15 cellular contexts compared by ENCODE assay signal in genomic region chr11:20243974-20244373, GRCh38.
A peak's percentile ranks its signal among the peaks of the same experiment; 100 is the strongest.
DNase-seq lines count a peak whose midpoint lies in the region; ATAC-seq, FAIRE-seq and TF ChIP-seq lines count a peak whose summit lies in the region.
"Had no signal": no experiment of that assay in that cellular context is flagged by ENCODE, and none has a peak within 500 bp of the region (broad histone marks: within the 10 kb centered on the region; RNA-seq: fewer than 3 reads in every experiment).

No MANE protein-coding gene starts in this region.

- TF ChIP-seq CTCF in MCF 10A (IDR thresholded peaks at IDR 0.05; ENCODE audit: unreplicated experiment) = peak; percentile 30
- TF ChIP-seq CTCF in breast epithelium (IDR thresholded peaks at IDR 0.05) = no peak
- peak; percentile 72 for TF ChIP-seq CTCF in OCI-LY3 (IDR thresholded peaks at IDR 0.05; ENCODE audit: low read depth, low read length)
- TF ChIP-seq CTCF in endothelial cell of umbilical vein (IDR thresholded peaks at IDR 0.05; ENCODE audit: extremely low read depth in 1 of 2, insufficient read depth in 1 of 2, low read depth in 1 of 2, low read length in 2 of 2) = peak; percentile 6 to 7

- H3K79me2 ChIP-seq in OCI-LY3 (ENCODE audit: low read length) (no peaks in the 10 kb centered on the region), endothelial cell of umbilical vein (ENCODE audit: control insufficient read depth, insufficient read depth, low read length) (no peaks in the 10 kb centered on the region)

- DNase-seq in MCF 10A (ENCODE audit: unreplicated experiment) (peak; percentile 16), breast epithelium (ENCODE audit: low spot score in 2 of 2) (no peak), endothelial cell of umbilical vein (ENCODE audit: low read depth, low spot score) (no peak), G401 (ENCODE audit: low spot score) (no peak), NCI-H146 (lab: John Stamatoyannopoulos, UW) (no peak), NCI-H748 treated with DMSO at 0.1 percent for 48 hours (lab: John Stamatoyannopoulos, UW) (no peak)
- DNase-seq: body of pancreas, esophagus squamous epithelium, IMR-90, Right ventricle myocardium superior, sigmoid colon had no signal

- no peak for FAIRE-seq in endothelial cell of umbilical vein (lab: Jason Lieb, UNC)
- FAIRE-seq: H54 had no signal

- H4K20me1 ChIP-seq in OCI-LY3 (ENCODE audit: insufficient read depth, low read length) (no peaks in the 10 kb centered on the region), endothelial cell of umbilical vein (replicated peaks; ENCODE audit: control insufficient read depth, extremely low read depth, insufficient read depth, low read length) (no peaks in the 10 kb centered on the region)
- H4K20me1 ChIP-seq: BLaER1 treated with 17β-estradiol and CSF1 and Interleukin-3, amounts not matched to agents 10 nM and 100 nM had no signal

- H3K4me1 Mint-ChIP-seq in MCF 10A (ENCODE audit: insufficient read depth, unreplicated experiment) = no peaks in the 10 kb centered on the region

- TF ChIP-seq POLR2A in breast epithelium (IDR thresholded peaks at IDR 0.05) = no peak
- TF ChIP-seq POLR2A in endothelial cell of umbilical vein (IDR thresholded peaks at IDR 0.05; ENCODE audit: low read depth, low read length) = no peak

- no peak overlapping the region for H3K27ac Mint-ChIP-seq in MCF 10A (ENCODE audit: low read depth, unreplicated experiment)

- intact Hi-C loops in MCF 10A (cut with micrococcal nuclease) (loop anchor here (2.0 to 5.0 kb wide), 2 partner anchors 111 to 368 kb away; no protein-coding TSS in a partner anchor), breast epithelium (cut with DNase I; ENCODE audit: low total_unique reads) (loop anchor here (1.0 kb wide), 1 partner anchor 21 kb away; no protein-coding TSS in a partner anchor), endothelial cell of umbilical vein (cut with micrococcal nuclease) (loop anchor here (1.0 kb wide), 1 partner anchor 111 kb away; no protein-coding TSS in a partner anchor)

- H3K9ac ChIP-seq in OCI-LY3 (ENCODE audit: low read length) (no peak overlapping the region), endothelial cell of umbilical vein (replicated peaks; ENCODE audit: extremely low read depth, insufficient read depth, low read length) (no peak overlapping the region)
- H3K9ac ChIP-seq: BLaER1 treated with 17β-estradiol and CSF1 and Interleukin-3, amounts not matched to agents 10 nM and 100 nM had no signal

- H3K9me3 ChIP-seq in breast epithelium (peaks cover 0 to 17% of the 10 kb centered on the region in 2 donors), OCI-LY3 (ENCODE audit: insufficient read depth, low read length) (no peaks in the 10 kb centered on the region), endothelial cell of umbilical vein (replicated peaks; ENCODE audit: control insufficient read depth, insufficient read depth, low read length) (no peaks in the 10 kb centered on the region)
- H3K9me3 ChIP-seq: body of pancreas, esophagus squamous epithelium, sigmoid colon had no signal

- H3K4me3 ChIP-seq in breast epithelium (no peak overlapping the region), OCI-LY3 (ENCODE audit: low read length) (no peak overlapping the region), endothelial cell of umbilical vein (replicated peaks in 1 of 3; ENCODE audit: insufficient read depth in 1 of 3, low read depth in 1 of 3, low read length in 3 of 3) (no peak overlapping the region)
- H3K4me3 ChIP-seq: BLaER1 treated with 17β-estradiol and CSF1 and Interleukin-3, amounts not matched to agents 10 nM and 100 nM; body of pancreas; esophagus squamous epithelium; sigmoid colon had no signal

- H3K36me3 Mint-ChIP-seq in MCF 10A (ENCODE audit: insufficient read depth, unreplicated experiment) = no peaks in the 10 kb centered on the region

- H3K4me1 ChIP-seq in breast epithelium = no peaks in the 10 kb centered on the region
- H3K4me1 ChIP-seq in OCI-LY3 (ENCODE audit: low read length) = no peaks in the 10 kb centered on the region
- no peaks in the 10 kb centered on the region for H3K4me1 ChIP-seq in endothelial cell of umbilical vein (ENCODE audit: control insufficient read depth, extremely low read depth, insufficient read depth, low read length)
- H3K4me1 ChIP-seq: BLaER1 treated with 17β-estradiol and CSF1 and Interleukin-3, amounts not matched to agents 10 nM and 100 nM; body of pancreas; esophagus squamous epithelium; sigmoid colon had no signal

- POLR2A ChIA-PET in MCF 10A (lab: Yijun Ruan, JAX) = interaction anchor here (0.8 kb wide), 1 partner anchor 12 kb away, joined by 5 read pairs; no protein-coding TSS in a partner anchor
- POLR2A ChIA-PET in endothelial cell of umbilical vein (lab: Charles Lee) = no interaction called here

- no peaks in the 10 kb centered on the region for H3K27me3 ChIP-seq in breast epithelium
- peaks cover 29% of the 10 kb centered on the region for H3K27me3 ChIP-seq in OCI-LY3 (ENCODE audit: low read depth, low read length)
- peaks cover 15 to 32% of the 10 kb centered on the region in 2 experiments for H3K27me3 ChIP-seq in endothelial cell of umbilical vein (ENCODE audit: control insufficient read depth in 2 of 2, insufficient read depth in 2 of 2, low read length in 2 of 2)
- H3K27me3 ChIP-seq: BLaER1 treated with 17β-estradiol and CSF1 and Interleukin-3, amounts not matched to agents 10 nM and 100 nM; body of pancreas; sigmoid colon had no signal

- H3K36me3 ChIP-seq in breast epithelium = no peaks in the 10 kb centered on the region
- H3K36me3 ChIP-seq in OCI-LY3 (replicated peaks; ENCODE audit: low read depth, low read length) = no peaks in the 10 kb centered on the region
- no peaks in the 10 kb centered on the region for H3K36me3 ChIP-seq in endothelial cell of umbilical vein (ENCODE audit: control insufficient read depth in 2 of 2, extremely low read depth in 1 of 2, insufficient read depth in 2 of 2, low read length in 2 of 2)
- H3K36me3 ChIP-seq: BLaER1 treated with 17β-estradiol and CSF1 and Interleukin-3, amounts not matched to agents 10 nM and 100 nM; esophagus squamous epithelium; sigmoid colon had no signal

- no peaks in the 10 kb centered on the region for H3K9me1 ChIP-seq in endothelial cell of umbilical vein (replicated peaks; ENCODE audit: control insufficient read depth, extremely low read depth, insufficient read depth, low read length)

- H3K4me3 Mint-ChIP-seq in MCF 10A (ENCODE audit: unreplicated experiment) = no peak overlapping the region

- no peak overlapping the region for H3K27ac ChIP-seq in breast epithelium
- H3K27ac ChIP-seq in OCI-LY3 (ENCODE audit: low read length) = no peak overlapping the region
- no peak overlapping the region for H3K27ac ChIP-seq in endothelial cell of umbilical vein (ENCODE audit: insufficient read depth, low read depth, low read length)
- H3K27ac ChIP-seq: BLaER1 treated with 17β-estradiol and CSF1 and Interleukin-3, amounts not matched to agents 10 nM and 100 nM; body of pancreas; esophagus squamous epithelium; sigmoid colon had no signal

- peaks cover 80% of the 10 kb centered on the region for H3K27me3 Mint-ChIP-seq in MCF 10A (ENCODE audit: insufficient read depth, unreplicated experiment)

- dilution Hi-C loops in endothelial cell of umbilical vein (cut with MboI; ENCODE audit: extremely low pct_ligation_motif_present, low sequenced_read_pairs) = no loop called here

- no peak overlapping the region for H2AFZ ChIP-seq in OCI-LY3 (ENCODE audit: low read depth, low read length)
- H2AFZ ChIP-seq in endothelial cell of umbilical vein (ENCODE audit: low read depth, low read length) = no peak overlapping the region

- peaks cover 8% of the 10 kb centered on the region for H3K9me3 Mint-ChIP-seq in MCF 10A (ENCODE audit: unreplicated experiment)

- in situ Hi-C loops in G401 (cut with HindIII; ENCODE audit: low sequenced_read_pairs) = no loop called here

- no peak overlapping the region for H3K4me2 ChIP-seq in OCI-LY3 (ENCODE audit: low read length)
- H3K4me2 ChIP-seq in endothelial cell of umbilical vein (ENCODE audit: insufficient read depth, low read length) = no peak overlapping the region
- H3K4me2 ChIP-seq: BLaER1 treated with 17β-estradiol and CSF1 and Interleukin-3, amounts not matched to agents 10 nM and 100 nM had no signal

- ATAC-seq in GM21619 (IDR thresholded peaks at IDR 0.05; ENCODE audit: unreplicated experiment) = no peak
- ATAC-seq: body of pancreas had no signal

- CTCF ChIA-PET in MCF 10A (lab: Yijun Ruan, JAX) = interaction anchor here (0.6 to 1.7 kb wide), 11 partner anchors 12 to 371 kb away, joined by 3 to 7 read pairs (median 3); no protein-coding TSS in a partner anchor
- CTCF ChIA-PET in endothelial cell of umbilical vein (lab: Charles Lee) = no interaction called here

- BruUV-seq in MCF 10A (replicated peaks; lab: Mats Ljungman, UMichigan) = no TSS peak
- no TSS peak for BruUV-seq in endothelial cell of umbilical vein (replicated peaks; lab: Mats Ljungman, UMichigan)

TF ChIP-seq in endothelial cell of umbilical vein, 7 proteins besides CTCF, POLR2A, EP300 and RAD21:
- TF ChIP-seq, protein P1, sequence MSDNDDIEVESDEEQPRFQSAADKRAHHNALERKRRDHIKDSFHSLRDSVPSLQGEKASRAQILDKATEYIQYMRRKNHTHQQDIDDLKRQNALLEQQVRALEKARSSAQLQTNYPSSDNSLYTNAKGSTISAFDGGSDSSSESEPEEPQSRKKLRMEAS (IDR thresholded peaks at IDR 0.05; ENCODE audit: insufficient read depth, insufficient read length) = no peak
- TF ChIP-seq GATA2 (IDR thresholded peaks at IDR 0.05; ENCODE audit: insufficient read depth, insufficient read length, low read depth, low read length) (no peak), JUN (IDR thresholded peaks at IDR 0.05; ENCODE audit: borderline replicate concordance, insufficient read depth, insufficient read length, low read depth) (no peak)

Comparison
In these comparisons a context has a peak if more than half of its experiments do, and no peak if none do; other contexts are left out.
1. CTCF ChIP-seq: peak in MCF 10A (single experiment), OCI-LY3 (single experiment) and endothelial cell of umbilical vein (2 of 2); none in breast epithelium (0 of 3).